Comparison of ENCODE assay signal across 8 cellular contexts in genomic region chr5:140565024-140565779, GRCh38. TPM values are rescaled to one million over a fixed set of nuclear protein-coding genes. Genes with fewer than 3 reads are reported as not detected.
A peak's percentile ranks its signal among the peaks of the same experiment; 100 is the strongest.
DNase-seq lines count a peak whose midpoint lies in the region; ATAC-seq and TF ChIP-seq lines count a peak whose summit lies in the region.

No MANE protein-coding gene starts in this region.

- TF ChIP-seq CTCF in CD4-positive, alpha-beta T cell (IDR thresholded peaks at IDR 0.05) = no peak
- no peak for TF ChIP-seq CTCF in liver (IDR thresholded peaks at IDR 0.05; ENCODE audit: low read depth, low read length, missing input control)
- no peak for TF ChIP-seq CTCF in transverse colon (IDR thresholded peaks at IDR 0.05)

- CTCF ChIA-PET in CD4-positive, alpha-beta T cell (lab: Charles Lee) = interaction anchor here (1.3 to 1.5 kb wide), 2 partner anchors 18 to 74 kb away, joined by 5 to 6 read pairs; partner anchors contain the start of genes EIF4EBP3 and TMCO6

- no peak for TF ChIP-seq EP300 in transverse colon (IDR thresholded peaks at IDR 0.05; ENCODE audit: low read depth)

- H3K4me1 ChIP-seq in liver (ENCODE audit: control insufficient read depth in 4 of 4, insufficient read depth in 4 of 4, low read length in 3 of 4) (peaks cover 23 to 75% (median 70%) of the 10 kb centered on the region in 4 donors), transverse colon (peaks cover 20 to 46% (median 25%) of the 10 kb centered on the region in 4 donors)

- TF ChIP-seq RAD21 in liver (IDR thresholded peaks at IDR 0.05) = no peak

- no peak for TF ChIP-seq POLR2A in transverse colon (IDR thresholded peaks at IDR 0.05)

- peak overlapping the region; percentile 66 to 97 (median 93) for H3K4me3 ChIP-seq in liver (ENCODE audit: low read depth in 1 of 3, low read length in 3 of 3)
- H3K4me3 ChIP-seq in transverse colon = peak overlapping the region; percentile 48 to 63 (median 54)

- peaks cover 6 to 20% (median 15%) of the 10 kb centered on the region in 4 donors for H3K36me3 ChIP-seq in liver (ENCODE audit: control insufficient read depth in 4 of 4, insufficient read depth in 3 of 4, low read depth in 1 of 4, low read length in 3 of 4)
- peaks cover 0 to 10% (median 0%) of the 10 kb centered on the region in 4 donors for H3K36me3 ChIP-seq in transverse colon

- POLR2A ChIA-PET in CD4-positive, alpha-beta T cell (lab: Charles Lee) = interaction anchor here (1.0 to 8.9 kb wide), 8 partner anchors 8 to 164 kb away, joined by 3 to 87 read pairs (median 6); partner anchors contain the start of genes ANKHD1, EIF4EBP3, IK and NDUFA2

- H3K9me3 ChIP-seq in CD4-positive, alpha-beta T cell (ENCODE audit: control insufficient read depth, low read length) = no peaks in the 10 kb centered on the region
- H3K9me3 ChIP-seq in liver (ENCODE audit: control insufficient read depth in 4 of 4, low read length in 3 of 4) (no peaks in the 10 kb centered on the region), transverse colon (no peaks in the 10 kb centered on the region)

- peaks cover 62% of the 10 kb centered on the region for H3K36me3 Mint-ChIP-seq in CD4-positive, alpha-beta T cell (ENCODE audit: low read depth)

- peak overlapping the region; percentile 94 for H3K27ac Mint-ChIP-seq in CD4-positive, alpha-beta T cell

- H3K27ac ChIP-seq in CD4-positive, alpha-beta T cell (ENCODE audit: low read depth, low read length) = peak overlapping the region; percentile 89
- H3K27ac ChIP-seq in liver (ENCODE audit: low read depth in 1 of 2, low read length in 2 of 2) (peak overlapping the region; percentile 92 to 96), transverse colon (peak overlapping the region; percentile 92 to 94 (median 93))

- peak overlapping the region; percentile 94 for H3K4me3 Mint-ChIP-seq in CD4-positive, alpha-beta T cell

- no peaks in the 10 kb centered on the region for H3K27me3 Mint-ChIP-seq in CD4-positive, alpha-beta T cell

- intact Hi-C loops in CD4-positive, alpha-beta T cell (cut with DNase I, micrococcal nuclease) = loop anchor here in 1 of 2 experiments (2.0 to 10.0 kb wide), 6 partner anchors 16 to 458 kb away; partner anchors contain the start of genes CYSTM1 and TMCO6
- intact Hi-C loops in transverse colon (cut with DNase I; ENCODE audit: low total_unique reads) = loop anchor here (5.0 kb wide), 1 partner anchor 72 kb away; the partner anchor contains the start of gene TMCO6

- H3K4me1 Mint-ChIP-seq in CD4-positive, alpha-beta T cell (ENCODE audit: low read depth) = peaks cover 67% of the 10 kb centered on the region

- DNase-seq in CD4-positive, alpha-beta T cell = no peak
- peak; percentile 31 for DNase-seq in amniotic epithelial cell (ENCODE audit: low read depth)
- no peak for DNase-seq in transverse colon
- no peak for DNase-seq in activated gamma-delta T cell treated with Interleukin-2 at 50 U/mL for 16 hours
- DNase-seq in NCI-H1092 (lab: John Stamatoyannopoulos, UW) = no peak
- DNase-seq in NCI-H1092 treated with DMSO at 0.1 percent for 48 hours (lab: John Stamatoyannopoulos, UW) = no peak

- H3K27me3 ChIP-seq in CD4-positive, alpha-beta T cell (ENCODE audit: control insufficient read depth, insufficient read depth, low read length) = no peaks in the 10 kb centered on the region
- H3K27me3 ChIP-seq in liver (ENCODE audit: control insufficient read depth in 4 of 4, insufficient read depth in 4 of 4, low read length in 3 of 4) = no peaks in the 10 kb centered on the region
- no peaks in the 10 kb centered on the region for H3K27me3 ChIP-seq in transverse colon

- no peaks in the 10 kb centered on the region for H3K9me3 Mint-ChIP-seq in CD4-positive, alpha-beta T cell

- no peak for ATAC-seq in CD4-positive, alpha-beta T cell (ENCODE audit: poor library complexity)
- peak; percentile 0 for ATAC-seq in HG02852 (IDR thresholded peaks at IDR 0.05; ENCODE audit: unreplicated experiment)

- H3K9ac ChIP-seq in liver (ENCODE audit: low read depth in 1 of 2, low read length in 2 of 2) = peak overlapping the region; percentile 73 to 95

- in situ Hi-C loops in transverse colon (cut with MboI; ENCODE audit: low pct_ligation_motif_present in 1 of 4, low pct_unique_long_range_greater_than_20kb in 1 of 4, low sequenced_read_pairs in 3 of 4) = loop anchor here in 3 of 4 donors (10.0 to 25.0 kb wide), 3 partner anchors 70 to 140 kb away; partner anchors contain the start of genes CD14 (in 2 of the 3), TMCO6 (in 2 of the 3), DND1 (in 1 of the 3) and WDR55 (in 1 of the 3)

- 7% methylated on average over 13 of the region's 13 CpGs for WGBS in liver
- 0 to 3% methylated on average over 5 to 13 of the region's 13 CpGs for WGBS in transverse colon (ENCODE audit: low coverage in 1 of 2), 2 donors

TF ChIP-seq in liver, 16 proteins besides CTCF, POLR2A, EP300 and RAD21:
- TF ChIP-seq JUND (IDR thresholded peaks at IDR 0.05) = no peak
- TF ChIP-seq GABPA (IDR thresholded peaks at IDR 0.05 in 1 of 2, conservative IDR thresholded peaks at IDR 0.05 in 1 of 2) = no peak
- TF ChIP-seq SP1 (IDR thresholded peaks at IDR 0.05) = no peak
- TF ChIP-seq ATF3 (IDR thresholded peaks at IDR 0.05) = no peak
- TF ChIP-seq REST (IDR thresholded peaks at IDR 0.05) = no peak
- TF ChIP-seq ZBTB33 (IDR thresholded peaks at IDR 0.05) = no peak
- TF ChIP-seq MAX (IDR thresholded peaks at IDR 0.05) = no peak
- no peak for TF ChIP-seq RXRA (IDR thresholded peaks at IDR 0.05)

RNA-seq across cellular contexts. Expression of gene SLC35A4, which starts 0.6 kb away (rescaled TPM):
- total RNA-seq in CD4-positive, alpha-beta T cell = 10 to 100 TPM; 16.9 to 17.8 TPM
- total RNA-seq in liver = 10 to 100 TPM; 17.5 to 31.5 TPM
- polyA plus RNA-seq in liver = 10 to 100 TPM; 21.7 to 37.0 TPM
- 10 to 100 TPM; 39.4 to 75.5 (median 52.6) TPM for total RNA-seq in transverse colon

RNA-seq across cellular contexts. Expression of gene APBB3, which starts 0.8 kb away (rescaled TPM):
- 10 to 100 TPM; 56.6 to 61.5 TPM for total RNA-seq in CD4-positive, alpha-beta T cell
- 10 to 100 TPM in 1 of 2 donors, 1 to 10 TPM in 1; 4.6 to 29.1 TPM for total RNA-seq in liver
- polyA plus RNA-seq in liver = 10 to 100 TPM; 10.1 to 40.5 TPM
- 10 to 100 TPM; 20.1 to 42.5 (median 37.4) TPM for total RNA-seq in transverse colon

RNA-seq across cellular contexts. Expression of gene SRA1, which starts 7.9 kb away (rescaled TPM):
- 10 to 100 TPM; 30.9 to 31.6 TPM for total RNA-seq in CD4-positive, alpha-beta T cell
- total RNA-seq in liver = 10 to 100 TPM; 12.9 to 18.7 TPM
- 10 to 100 TPM; 20.9 to 41.1 TPM for polyA plus RNA-seq in liver
- 10 to 100 TPM; 19.9 to 36.3 (median 26.5) TPM for total RNA-seq in transverse colon

RNA-seq across cellular contexts. Expression of gene EIF4EBP3, which starts 17.7 kb away (rescaled TPM):
- total RNA-seq in CD4-positive, alpha-beta T cell = 10 to 100 TPM; 12.7 to 15.1 TPM
- total RNA-seq in liver (1 to 10 TPM; 1.4 to 1.5 TPM), transverse colon (10 to 100 TPM in 3 of 4 donors, not detected in 1; 18.0 to 56.0 (median 27.5) TPM)
- polyA plus RNA-seq in liver = 10 to 100 TPM; 14.6 to 55.8 TPM
